Comparison of ENCODE assay signal across 23 cellular contexts in genomic region chr2:229375241-229375640, GRCh38.
"Had no signal": no experiment of that assay in that cellular context is flagged by ENCODE, and none has a peak within 500 bp of the region (broad histone marks: within the 10 kb centered on the region; RNA-seq: fewer than 3 reads in every experiment).

No MANE protein-coding gene starts in this region.

- H3K27me3 Mint-ChIP-seq: activated naive CD8-positive, alpha-beta T cell treated with anti-CD3 and anti-CD28 coated beads for 36 hours; progenitor cell of endocrine pancreas had no signal

- H3K4me3 Mint-ChIP-seq: activated naive CD8-positive, alpha-beta T cell treated with anti-CD3 and anti-CD28 coated beads for 36 hours; activated T-helper 17 cell treated with anti-CD3 and anti-CD28 coated beads, Interleukin-2, amount 50 U/mL, for 72 hours; effector memory CD8-positive, alpha-beta T cell; memory B cell; natural killer cell treated with Interleukin-12 subunit alpha and Interleukin-12 subunit beta and Interleukin-15 and Interleukin-18, amount 100 ng/mL, for 72 hours; T-cell; T-helper 2 cell treated with Interferon-gamma antibody and Interleukin-4, amounts not matched to agents 5 μg/mL and 100 μg/mL, for 36 hours had no signal

- H3K4me1 ChIP-seq: heart right ventricle, spleen had no signal

- H3K9me3 ChIP-seq: heart right ventricle, spleen had no signal

- ATAC-seq: activated CD4-positive, CD25-positive, alpha-beta regulatory T cell treated with anti-CD3 and anti-CD28 coated beads, Interleukin-2, amount 50 U/mL, for 24 hours; activated T-helper 17 cell treated with anti-CD3 and anti-CD28 coated beads, Interleukin-2, amount 50 U/mL, for 72 hours; effector memory CD8-positive, alpha-beta T cell; esophagus mucosa; heart right ventricle; left colon; natural killer cell treated with Interleukin-12 subunit alpha and Interleukin-12 subunit beta and Interleukin-15 and Interleukin-18, amount 100 ng/mL, for 72 hours; stimulated activated naive CD8-positive, alpha-beta T cell treated with anti-CD3 and anti-CD28 coated beads, Interleukin-15, Interleukin-2, amounts not matched to agents 100 U/mL and 50 U/mL, for 24 hours; T-cell had no signal

- H3K27ac ChIP-seq: brain microvascular endothelial cell, dorsolateral prefrontal cortex, heart right ventricle, spleen, VCaP had no signal

- H3K36me3 Mint-ChIP-seq: activated naive CD8-positive, alpha-beta T cell treated with anti-CD3 and anti-CD28 coated beads for 36 hours; memory B cell; natural killer cell treated with Interleukin-12 subunit alpha and Interleukin-12 subunit beta and Interleukin-15 and Interleukin-18, amount 100 ng/mL, for 72 hours; T-cell had no signal

- H3K27ac Mint-ChIP-seq: activated naive CD8-positive, alpha-beta T cell treated with anti-CD3 and anti-CD28 coated beads for 36 hours; activated T-helper 17 cell treated with anti-CD3 and anti-CD28 coated beads, Interleukin-2, amount 50 U/mL, for 72 hours; effector memory CD8-positive, alpha-beta T cell; memory B cell; natural killer cell treated with Interleukin-12 subunit alpha and Interleukin-12 subunit beta and Interleukin-15 and Interleukin-18, amount 100 ng/mL, for 72 hours; progenitor cell of endocrine pancreas; T-cell; T-helper 2 cell treated with Interferon-gamma antibody and Interleukin-4, amounts not matched to agents 5 μg/mL and 100 μg/mL, for 36 hours had no signal

- H3K9me3 Mint-ChIP-seq: activated naive CD8-positive, alpha-beta T cell treated with anti-CD3 and anti-CD28 coated beads for 36 hours; activated T-helper 17 cell treated with anti-CD3 and anti-CD28 coated beads, Interleukin-2, amount 50 U/mL, for 72 hours; T-helper 2 cell treated with Interferon-gamma antibody and Interleukin-4, amounts not matched to agents 5 μg/mL and 100 μg/mL, for 36 hours had no signal

- H3K36me3 ChIP-seq: brain microvascular endothelial cell, heart right ventricle, spleen had no signal

- H3K4me3 ChIP-seq: dorsolateral prefrontal cortex, heart right ventricle, spleen had no signal

- H3K27me3 ChIP-seq: brain microvascular endothelial cell, dorsolateral prefrontal cortex, spleen had no signal

- H3K4me1 Mint-ChIP-seq: activated naive CD8-positive, alpha-beta T cell treated with anti-CD3 and anti-CD28 coated beads for 36 hours; activated T-helper 17 cell treated with anti-CD3 and anti-CD28 coated beads, Interleukin-2, amount 50 U/mL, for 72 hours; memory B cell; T-cell had no signal

- DNase-seq: activated CD4-positive, alpha-beta T cell treated with anti-CD3 and anti-CD28 coated beads, Interleukin-2, amount 50 U/mL, for 1 hour; activated naive CD4-positive, alpha-beta T cell; activated naive CD8-positive, alpha-beta T cell treated with anti-CD3 and anti-CD28 coated beads for 36 hours; activated T-cell treated with anti-CD3 and anti-CD28 coated beads, Interleukin-2, amount 50 U/mL, for 1 hour; amygdala; brain microvascular endothelial cell; caudate nucleus; dorsolateral prefrontal cortex; effector memory CD8-positive, alpha-beta T cell; heart right ventricle; left colon; spleen; stimulated activated CD4-positive, alpha-beta T cell treated with anti-CD3 and anti-CD28 coated beads, Interleukin-4, amount 100 ng/mL, for 1 hour; stimulated activated naive CD8-positive, alpha-beta T cell treated with anti-CD3 and anti-CD28 coated beads, Interleukin-15, Interleukin-2, amounts not matched to agents 100 U/mL and 50 U/mL, for 24 hours; T-cell had no signal
